10 cellular contexts compared by ENCODE assay signal in the genomic region with DNA sequence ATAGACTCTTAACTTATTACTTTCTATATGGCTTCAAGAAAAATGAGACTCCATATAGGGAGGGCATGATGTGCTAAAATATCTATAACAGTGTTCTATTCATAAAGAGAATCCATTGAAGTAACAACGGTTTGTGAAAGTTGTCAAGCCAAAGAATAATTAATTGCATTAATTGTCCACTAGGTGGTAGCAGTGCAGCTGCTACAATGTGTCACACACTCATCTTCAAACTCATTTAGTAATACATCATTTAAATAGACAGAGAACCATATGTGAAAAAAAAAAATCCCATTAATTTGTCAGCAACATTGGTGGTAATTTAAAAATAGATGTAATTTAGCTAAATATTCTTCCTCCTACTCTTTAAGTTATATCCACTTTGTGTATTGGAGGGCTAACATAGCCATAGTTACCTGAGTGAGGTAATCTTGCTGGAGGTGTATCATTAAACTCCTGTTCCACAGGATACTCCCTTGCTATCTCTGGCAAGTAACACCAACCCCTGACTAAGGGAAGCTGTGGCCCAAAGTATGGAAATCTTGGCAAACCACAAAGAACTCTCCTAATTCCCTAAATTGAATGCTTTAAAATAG. TPM values are rescaled to one million over a fixed set of nuclear protein-coding genes. Genes with fewer than 3 reads are reported as not detected.
DNase-seq lines count a peak whose midpoint lies in the region; ATAC-seq, FAIRE-seq and TF ChIP-seq lines count a peak whose summit lies in the region.
"Had no signal": no experiment of that assay in that cellular context is flagged by ENCODE, and none has a peak within 500 bp of the region (broad histone marks: within the 10 kb centered on the region; RNA-seq: fewer than 3 reads in every experiment).

No MANE protein-coding gene starts in this region.

- peak; percentile 53 for TF ChIP-seq RAD21 in neural cell (conservative IDR thresholded peaks at IDR 0.05)

- no peak for TF ChIP-seq EP300 in neural cell (conservative IDR thresholded peaks at IDR 0.05; ENCODE audit: poor library complexity, severe bottlenecking)

- H3K4me3 ChIP-seq in PC-9 (no peak overlapping the region), endothelial cell of umbilical vein (replicated peaks in 1 of 3; ENCODE audit: insufficient read depth in 1 of 3, low read depth in 1 of 3, low read length in 3 of 3) (no peak overlapping the region), neural cell (ENCODE audit: low read length) (no peak overlapping the region)

- POLR2A ChIA-PET in PC-9 (lab: Charles Lee; ENCODE audit: unreplicated experiment) (no interaction called here), endothelial cell of umbilical vein (lab: Charles Lee) (no interaction called here)

- TF ChIP-seq POLR2A in endothelial cell of umbilical vein (IDR thresholded peaks at IDR 0.05; ENCODE audit: low read depth, low read length): no peak

- peak; percentile 84 for ATAC-seq in GM21390 (IDR thresholded peaks at IDR 0.05; ENCODE audit: unreplicated experiment)
- no peak for ATAC-seq in stimulated activated naive CD8-positive, alpha-beta T cell treated with anti-CD3 and anti-CD28 coated beads, Interleukin-15, Interleukin-2, amounts not matched to agents 100 U/mL and 50 U/mL, for 24 hours

- H3K36me3 ChIP-seq in PC-9 (ENCODE audit: low read depth): no peaks in the 10 kb centered on the region
- H3K36me3 ChIP-seq in endothelial cell of umbilical vein (ENCODE audit: control insufficient read depth in 2 of 2, extremely low read depth in 1 of 2, insufficient read depth in 2 of 2, low read length in 2 of 2): no peaks in the 10 kb centered on the region
- no peaks in the 10 kb centered on the region for H3K36me3 ChIP-seq in neural cell (ENCODE audit: insufficient read depth, low read length)

- H3K9me3 ChIP-seq in PC-9 (ENCODE audit: insufficient read depth, low read depth): no peaks in the 10 kb centered on the region
- H3K9me3 ChIP-seq in endothelial cell of umbilical vein (replicated peaks; ENCODE audit: control insufficient read depth, insufficient read depth, low read length): no peaks in the 10 kb centered on the region
- no peaks in the 10 kb centered on the region for H3K9me3 ChIP-seq in neural cell (ENCODE audit: low read length)

- H3K9ac ChIP-seq in endothelial cell of umbilical vein (replicated peaks; ENCODE audit: extremely low read depth, insufficient read depth, low read length): no peak overlapping the region
- H3K9ac ChIP-seq in neural cell (ENCODE audit: low read length): no peak overlapping the region

- H2AFZ ChIP-seq in PC-9: no peak overlapping the region
- H2AFZ ChIP-seq in endothelial cell of umbilical vein (ENCODE audit: low read depth, low read length): no peak overlapping the region
- no peak overlapping the region for H2AFZ ChIP-seq in neural cell (ENCODE audit: low read depth, low read length)

- H3K27ac ChIP-seq in PC-9 (no peak overlapping the region), endothelial cell of umbilical vein (ENCODE audit: insufficient read depth, low read depth, low read length) (no peak overlapping the region), neural cell (ENCODE audit: low read length) (no peak overlapping the region)

- dilution Hi-C loops in endothelial cell of umbilical vein (cut with MboI; ENCODE audit: extremely low pct_ligation_motif_present, low sequenced_read_pairs): no loop called here

- H3K4me1 ChIP-seq in PC-9 (replicated peaks; ENCODE audit: insufficient read depth): no peaks in the 10 kb centered on the region
- H3K4me1 ChIP-seq in endothelial cell of umbilical vein (ENCODE audit: control insufficient read depth, extremely low read depth, insufficient read depth, low read length): no peaks in the 10 kb centered on the region

- H3F3A ChIP-seq in PC-9 (ENCODE audit: insufficient read depth, low read depth) (no peaks in the 10 kb centered on the region), neural cell (ENCODE audit: insufficient read depth, low read length, poor library complexity, severe bottlenecking) (no peaks in the 10 kb centered on the region)

- TF ChIP-seq CTCF in PC-9 (conservative IDR thresholded peaks at IDR 0.05) (peak; percentile 78), endothelial cell of umbilical vein (IDR thresholded peaks at IDR 0.05; ENCODE audit: extremely low read depth in 1 of 2, insufficient read depth in 1 of 2, low read depth in 1 of 2, low read length in 2 of 2) (peak; percentile 30 to 46), neural cell (IDR thresholded peaks at IDR 0.05; ENCODE audit: poor library complexity, severe bottlenecking) (peak; percentile 60)

- H3K9me1 ChIP-seq in endothelial cell of umbilical vein (replicated peaks; ENCODE audit: control insufficient read depth, extremely low read depth, insufficient read depth, low read length): no peaks in the 10 kb centered on the region

- H3K27me3 ChIP-seq in PC-9 (ENCODE audit: insufficient read depth, low read depth) (no peaks in the 10 kb centered on the region), endothelial cell of umbilical vein (ENCODE audit: control insufficient read depth in 2 of 2, insufficient read depth in 2 of 2, low read length in 2 of 2) (peaks cover 18 to 28% of the 10 kb centered on the region in 2 experiments), neural cell (ENCODE audit: insufficient read depth, low read depth, low read length) (no peaks in the 10 kb centered on the region)

- H4K20me1 ChIP-seq in PC-9 (ENCODE audit: insufficient read depth) (no peaks in the 10 kb centered on the region), endothelial cell of umbilical vein (replicated peaks; ENCODE audit: control insufficient read depth, extremely low read depth, insufficient read depth, low read length) (no peaks in the 10 kb centered on the region), neural cell (ENCODE audit: insufficient read depth) (no peaks in the 10 kb centered on the region)

- H3K9me2 ChIP-seq in PC-9 (ENCODE audit: insufficient read depth) (no peaks in the 10 kb centered on the region; the same call in 1 of the 2 replicates), neural cell (ENCODE audit: insufficient read depth, low read length) (no peaks in the 10 kb centered on the region)

- BruUV-seq in PC-9 (replicated peaks; lab: Mats Ljungman, UMichigan) (no TSS peak), endothelial cell of umbilical vein (replicated peaks; lab: Mats Ljungman, UMichigan) (no TSS peak)

- DNase-seq in NCI-H345 (lab: John Stamatoyannopoulos, UW) (peak; percentile 13), NCI-H345 treated with DMSO at 0.1 percent for 48 hours (lab: John Stamatoyannopoulos, UW; ENCODE audit: unreplicated experiment) (no peak), HPDE6-E6E7 (ENCODE audit: extremely low spot score) (peak; percentile 25), PC-9 (no peak), endothelial cell of umbilical vein (ENCODE audit: low read depth, low spot score) (peak; percentile 60)
- no peak for DNase-seq in stimulated activated naive CD8-positive, alpha-beta T cell treated with anti-CD3 and anti-CD28 coated beads, Interleukin-15, Interleukin-2, amounts not matched to agents 100 U/mL and 50 U/mL, for 24 hours
- DNase-seq: activated naive CD8-positive, alpha-beta T cell treated with anti-CD3 and anti-CD28 coated beads, Interleukin-2, amount 10 ng/mL, durations not matched to agents 7 days and 5 days had no signal

- intact Hi-C loops in PC-9 (cut with micrococcal nuclease; ENCODE audit: unreplicated experiment) (loop anchor here (1.0 to 5.0 kb wide), 5 partner anchors 82 to 479 kb away; no protein-coding TSS in a partner anchor), endothelial cell of umbilical vein (cut with micrococcal nuclease) (loop anchor here (1.0 to 5.0 kb wide), 5 partner anchors 18 to 481 kb away; no protein-coding TSS in a partner anchor)

- no peak overlapping the region for H3K4me2 ChIP-seq in PC-9
- H3K4me2 ChIP-seq in endothelial cell of umbilical vein (ENCODE audit: insufficient read depth, low read length): no peak overlapping the region
- H3K4me2 ChIP-seq in neural cell (ENCODE audit: low read length): no peak overlapping the region

- CTCF ChIA-PET in PC-9 (lab: Charles Lee) (no interaction called here), endothelial cell of umbilical vein (lab: Charles Lee) (interaction anchor here (0.7 to 5.1 kb wide), 12 partner anchors 11 to 481 kb away, joined by 3 to 181 read pairs (median 7); no protein-coding TSS in a partner anchor)

- H3K79me2 ChIP-seq in PC-9 (ENCODE audit: low read depth): no peaks in the 10 kb centered on the region
- H3K79me2 ChIP-seq in endothelial cell of umbilical vein (ENCODE audit: control insufficient read depth, insufficient read depth, low read length): no peaks in the 10 kb centered on the region
- no peaks in the 10 kb centered on the region for H3K79me2 ChIP-seq in neural cell (replicated peaks; ENCODE audit: insufficient read depth, low read length)

- FAIRE-seq in endothelial cell of umbilical vein (lab: Jason Lieb, UNC): no peak

TF ChIP-seq in endothelial cell of umbilical vein, 7 proteins besides CTCF, POLR2A, EP300 and RAD21 (continues in another document):
- TF ChIP-seq POLR2AphosphoS5 (IDR thresholded peaks at IDR 0.05; ENCODE audit: insufficient read depth, low read depth, low read length): no peak

TF ChIP-seq in neural cell, 6 proteins besides CTCF, POLR2A, EP300 and RAD21 (continues in another document):
- no peak for TF ChIP-seq EZH2 (IDR thresholded peaks at IDR 0.05; ENCODE audit: borderline replicate concordance, insufficient read depth, low read length, poor library complexity, severe bottlenecking)

RNA-seq across cellular contexts. Expression of gene CPA3, which starts 3.7 kb away (rescaled TPM):
- total RNA-seq in PC-9 (2021) (not detected in 2 replicates), endothelial cell of umbilical vein (1.7 and 3.3 TPM in 2 replicates)
- polyA plus RNA-seq in endothelial cell of umbilical vein (4.6 and 6.4 TPM in 2 replicates), neural cell (not detected in 2 replicates)
- polyA plus RNA-seq in endothelial cell of umbilical vein (2011; cell fraction: cytosol; rRNA removed): 5.2 and 5.6 TPM in 2 replicates
- polyA plus RNA-seq in endothelial cell of umbilical vein (2011; cell fraction: nucleus; rRNA removed): 1.7 and 3.1 TPM in 2 replicates
- 5.3 and 7.4 TPM in 2 replicates for polyA plus RNA-seq in endothelial cell of umbilical vein (2012)
- polyA minus RNA-seq in endothelial cell of umbilical vein (3.0 and 3.8 TPM in 2 replicates), neural cell (not detected in 2 replicates)
- polyA minus RNA-seq in endothelial cell of umbilical vein (2011; cell fraction: cytosol; rRNA and poly(A)+ RNA removed): not detected
- 4.9 and 5.5 TPM in 2 replicates for polyA minus RNA-seq in endothelial cell of umbilical vein (2011; cell fraction: nucleus; rRNA and poly(A)+ RNA removed)
- total RNA-seq: activated naive CD8-positive, alpha-beta T cell treated with anti-CD3 and anti-CD28 coated beads, Interleukin-2, amount 10 ng/mL, durations not matched to agents 7 days and 5 days; CD8-positive, alpha-beta memory T cell had no signal
- polyA plus RNA-seq: CD8-positive, alpha-beta memory T cell had no signal

RNA-seq across cellular contexts. Expression of gene CPB1, which starts 33.8 kb away (rescaled TPM):
- not detected in 2 replicates for total RNA-seq in PC-9 (2021)
- total RNA-seq in endothelial cell of umbilical vein: not detected in 2 replicates
- not detected in 2 replicates for polyA plus RNA-seq in endothelial cell of umbilical vein
- not detected in 2 replicates for polyA plus RNA-seq in endothelial cell of umbilical vein (2011; cell fraction: cytosol; rRNA removed)
- polyA plus RNA-seq in endothelial cell of umbilical vein (2011; cell fraction: nucleus; rRNA removed): not detected in 2 replicates
- polyA plus RNA-seq in endothelial cell of umbilical vein (2012): not detected in 2 replicates
- polyA minus RNA-seq in endothelial cell of umbilical vein: not detected in 2 replicates
- polyA minus RNA-seq in endothelial cell of umbilical vein (2011; cell fraction: cytosol; rRNA and poly(A)+ RNA removed): not detected
- not detected in 2 replicates for polyA minus RNA-seq in endothelial cell of umbilical vein (2011; cell fraction: nucleus; rRNA and poly(A)+ RNA removed)
- 0.19 TPM in 1 of 2 replicates, not detected in the other for polyA plus RNA-seq in neural cell
- not detected in 2 replicates for polyA minus RNA-seq in neural cell
- total RNA-seq: activated naive CD8-positive, alpha-beta T cell treated with anti-CD3 and anti-CD28 coated beads, Interleukin-2, amount 10 ng/mL, durations not matched to agents 7 days and 5 days; CD8-positive, alpha-beta memory T cell had no signal
- polyA plus RNA-seq: CD8-positive, alpha-beta memory T cell had no signal

Comparison
In these comparisons a context has a peak if more than half of its experiments do, and no peak if none do; other contexts are left out.
1. DNase-seq: peak in NCI-H345 (single experiment), HPDE6-E6E7 (single experiment) and endothelial cell of umbilical vein (single experiment); none in NCI-H345 treated with DMSO at 0.1 percent for 48 hours (single experiment), PC-9 (0 of 2) and stimulated activated naive CD8-positive, alpha-beta T cell treated with anti-CD3 and anti-CD28 coated beads, Interleukin-15, Interleukin-2, amounts not matched to agents 100 U/mL and 50 U/mL, for 24 hours (single experiment).
2. Peak in every context shown above with its lines, with median percentiles within 50 percentile points of each other: CTCF ChIP-seq.